9 cellular contexts compared by ENCODE assay signal in the genomic region with DNA sequence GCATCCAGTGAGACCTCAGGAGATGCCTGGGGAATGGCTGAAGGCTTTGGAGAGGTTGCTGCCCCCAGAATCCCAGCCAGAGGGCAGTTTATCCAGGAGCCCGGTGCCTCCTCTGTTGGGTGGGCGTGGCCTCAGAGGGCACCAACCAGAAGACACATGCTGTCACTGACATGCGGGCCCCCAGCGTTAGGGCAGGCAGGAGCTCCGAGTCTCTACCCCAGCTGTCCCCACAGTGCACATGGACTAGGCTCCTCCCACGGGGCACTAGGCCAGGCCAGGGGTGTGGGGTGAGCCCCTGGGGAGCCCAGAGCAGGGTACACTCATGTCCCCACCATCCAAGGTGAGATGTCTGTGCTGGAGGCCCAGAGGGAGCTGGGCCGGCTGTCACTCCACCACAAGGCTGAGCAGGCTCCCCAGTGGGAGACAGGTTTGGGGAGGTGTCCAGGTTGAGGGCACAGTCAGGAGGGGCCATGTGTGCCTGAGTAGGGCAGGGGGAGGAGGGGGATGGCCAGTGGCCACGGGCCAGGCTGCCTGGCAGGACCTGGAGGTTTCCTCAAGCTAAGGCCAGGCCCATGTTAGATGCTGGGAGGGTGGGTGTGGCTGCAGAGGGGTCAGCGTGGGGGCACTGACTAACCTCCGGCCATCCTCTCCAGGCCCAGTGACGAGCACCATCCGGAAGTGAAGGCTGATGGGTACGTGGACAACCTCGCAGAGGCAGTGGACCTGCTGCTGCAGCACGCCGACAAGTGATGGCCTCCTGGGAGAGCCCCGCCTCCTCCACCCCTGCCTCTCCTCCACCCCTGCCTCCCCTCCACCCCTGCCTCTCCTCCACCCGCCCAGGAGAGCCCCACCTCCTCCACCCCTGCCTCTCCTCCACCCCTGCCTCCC.
DNase-seq lines count a peak whose midpoint lies in the region; ATAC-seq, FAIRE-seq and TF ChIP-seq lines count a peak whose summit lies in the region.
"Had no signal": no experiment of that assay in that cellular context is flagged by ENCODE, and none has a peak within 500 bp of the region (broad histone marks: within the 10 kb centered on the region; RNA-seq: fewer than 3 reads in every experiment).

No MANE protein-coding gene starts in this region.

- in situ Hi-C loops in HepG2 (cut with HindIII; ENCODE audit: extremely low pct_ligation_motif_present, low pct_unique_long_range_greater_than_20kb) = no loop called here

- H3K36me3 Mint-ChIP-seq in activated naive CD4-positive, alpha-beta T cell treated with anti-CD3 and anti-CD28 coated beads, Interleukin-2, amount 50 U/mL, for 24 hours = peaks cover 1% of the 10 kb centered on the region

- no TSS peak for BruUV-seq in HepG2 (replicated peaks; lab: Mats Ljungman, UMichigan)

- H3K4me3 ChIP-seq in A549 = no peak overlapping the region
- no peak overlapping the region for H3K4me3 ChIP-seq in HL-60 (replicated peaks; ENCODE audit: insufficient read depth, low read length)
- peak overlapping the region in 1 of 3 experiments; percentile 30; a peak in 1 of 6 replicates for H3K4me3 ChIP-seq in HepG2 (replicated peaks in 1 of 3; ENCODE audit: insufficient read depth in 1 of 3, low read depth in 2 of 3, low read length in 3 of 3)
- no peak overlapping the region for H3K4me3 ChIP-seq in prostate gland

- no peaks in the 10 kb centered on the region for H3K9me3 ChIP-seq in A549
- no peaks in the 10 kb centered on the region for H3K9me3 ChIP-seq in HepG2 (ENCODE audit: low read length)
- H3K9me3 ChIP-seq in prostate gland = no peaks in the 10 kb centered on the region

- H3K4me1 ChIP-seq in A549 = peaks cover 4% of the 10 kb centered on the region; the same call in 1 of the 3 replicates
- peaks cover 9% of the 10 kb centered on the region; the same call in 1 of the 2 replicates for H3K4me1 ChIP-seq in HepG2 (ENCODE audit: insufficient read depth, low read length)
- no peaks in the 10 kb centered on the region for H3K4me1 ChIP-seq in prostate gland (replicated peaks)

- H3K4me1 Mint-ChIP-seq in activated naive CD4-positive, alpha-beta T cell treated with anti-CD3 and anti-CD28 coated beads, Interleukin-2, amount 50 U/mL, for 24 hours = peaks cover 38% of the 10 kb centered on the region

- POLR2A ChIA-PET in A549 (lab: Yijun Ruan, JAX) (no interaction called here), HepG2 (lab: Yijun Ruan, JAX) (no interaction called here)

- CTCF ChIA-PET in A549 (lab: Yijun Ruan, JAX) (interaction anchor here (0.9 kb wide), 1 partner anchor 61 kb away, joined by 3 read pairs; no protein-coding TSS in a partner anchor), HepG2 (lab: Yijun Ruan, JAX; ENCODE audit: low intra/inter-chr PET ratio, low total read pairs) (no interaction called here)

- TF ChIP-seq POLR2A in A549 (IDR thresholded peaks at IDR 0.05; ENCODE audit: low read length) (no peak), HepG2 (IDR thresholded peaks at IDR 0.05; ENCODE audit: insufficient read depth in 1 of 2, low read depth in 2 of 2, low read length in 2 of 2) (no peak), prostate gland (IDR thresholded peaks at IDR 0.05) (no peak)

- H3K4me3 Mint-ChIP-seq in activated naive CD4-positive, alpha-beta T cell treated with anti-CD3 and anti-CD28 coated beads, Interleukin-2, amount 50 U/mL, for 24 hours = no peak overlapping the region

- no peaks in the 10 kb centered on the region for H3K9me3 Mint-ChIP-seq in activated naive CD4-positive, alpha-beta T cell treated with anti-CD3 and anti-CD28 coated beads, Interleukin-2, amount 50 U/mL, for 24 hours

- H3K27ac Mint-ChIP-seq in activated naive CD4-positive, alpha-beta T cell treated with anti-CD3 and anti-CD28 coated beads, Interleukin-2, amount 50 U/mL, for 24 hours = peak overlapping the region; percentile 8

- H3K27ac ChIP-seq in A549 (no peak overlapping the region), HL-60 (replicated peaks) (peak overlapping the region; percentile 82), HepG2 (ENCODE audit: extremely low read length, insufficient read depth, low read length) (no peak overlapping the region), prostate gland (no peak overlapping the region)

- ATAC-seq in A549 (peak; percentile 19 to 58; a peak in 4 of 6 replicates), HepG2 (peak; percentile 59), HG03439 (IDR thresholded peaks at IDR 0.05; ENCODE audit: unreplicated experiment) (no peak), GM18498 (IDR thresholded peaks at IDR 0.05; ENCODE audit: unreplicated experiment) (no peak)

- no peaks in the 10 kb centered on the region for H3K27me3 Mint-ChIP-seq in activated naive CD4-positive, alpha-beta T cell treated with anti-CD3 and anti-CD28 coated beads, Interleukin-2, amount 50 U/mL, for 24 hours

- peak in 1 of 2 experiments; percentile 14 for DNase-seq in A549 (ENCODE audit: low read depth in 1 of 2, low spot score in 1 of 2)
- peak; percentile 36 to 67 for DNase-seq in HL-60 (ENCODE audit: low read depth in 1 of 2, low spot score in 1 of 2)
- DNase-seq in HepG2 (ENCODE audit: low spot score) = peak; percentile 49
- no peak for DNase-seq in prostate gland (ENCODE audit: low spot score)
- no peak for DNase-seq in NCI-H2227 treated with DMSO at 0.1 percent for 48 hours (lab: John Stamatoyannopoulos, UW)

- no peaks in the 10 kb centered on the region for H3K79me2 ChIP-seq in HepG2 (ENCODE audit: insufficient read depth, low read length)

- whole genome bisulfite sequencing in A549 (ENCODE audit: missing lambda C conversion rate) = 69% methylated on average over 9 of the region's 18 CpGs
- WGBS in HepG2 (ENCODE audit: low lambda C conversion rate) = 49% methylated on average over 5 of the region's 18 CpGs
- 49% methylated on average over 18 of the region's 18 CpGs for WGBS in prostate gland

- H4K20me1 ChIP-seq in HepG2 (ENCODE audit: insufficient read depth, low read length) = no peaks in the 10 kb centered on the region

- TF ChIP-seq CTCF in A549 (IDR thresholded peaks at IDR 0.05) = no peak
- no peak for TF ChIP-seq CTCF in HL-60 (IDR thresholded peaks at IDR 0.05; ENCODE audit: insufficient read depth, low read length)
- peak; percentile 31; the same call in 1 of the 2 replicates for TF ChIP-seq CTCF in HepG2 (CRISPR knock-in tag; IDR thresholded peaks at IDR 0.05)
- TF ChIP-seq CTCF in prostate gland (IDR thresholded peaks at IDR 0.05) = no peak

- H3K36me3 ChIP-seq in HepG2 (replicated peaks in 1 of 2; ENCODE audit: control insufficient read depth in 1 of 2, insufficient read depth in 2 of 2, low read length in 2 of 2) (peaks cover 3 to 4% of the 10 kb centered on the region in 2 experiments; a peak in 1 of 5 replicates), prostate gland (no peaks in the 10 kb centered on the region)

- intact Hi-C loops in HepG2 (cut with micrococcal nuclease; ENCODE audit: unreplicated experiment) = no loop called here
- intact Hi-C loops in prostate gland (cut with DNase I) = no loop called here

- FAIRE-seq in A549 (lab: Jason Lieb, UNC) (no peak), HepG2 (lab: Jason Lieb, UNC) (no peak)
- FAIRE-seq: keratinocyte had no signal

- no peak overlapping the region for H2AFZ ChIP-seq in HepG2 (ENCODE audit: low read length)

- no peak for TF ChIP-seq EP300 in A549 (IDR thresholded peaks at IDR 0.05)
- no peak for TF ChIP-seq EP300 in HepG2 (IDR thresholded peaks at IDR 0.05; ENCODE audit: low read depth in 2 of 2, low read length in 2 of 2)
- TF ChIP-seq EP300 in HepG2 (CRISPR knock-in tag; IDR thresholded peaks at IDR 0.05; ENCODE audit: borderline replicate concordance) = no peak

- TF ChIP-seq RAD21 in A549 (conservative IDR thresholded peaks at IDR 0.05 in 1 of 2, IDR thresholded peaks at IDR 0.05 in 1 of 2) (no peak), HepG2 (CRISPR knock-in tag; IDR thresholded peaks at IDR 0.05) (0 out of 2 replicates have a peak, but pooled peaks have one; percentile 9)

- H3K4me2 ChIP-seq in A549 (no peak overlapping the region), HepG2 (ENCODE audit: low read depth, low read length) (0 out of 2 replicates have a peak overlapping the region, but pooled peaks have one; percentile 29)

- no peaks in the 10 kb centered on the region for H3K27me3 ChIP-seq in HL-60 (ENCODE audit: insufficient read depth, poor library complexity, severe bottlenecking)
- no peaks in the 10 kb centered on the region for H3K27me3 ChIP-seq in HepG2 (ENCODE audit: control insufficient read depth in 1 of 2, insufficient read depth in 2 of 2, low read length in 2 of 2)
- H3K27me3 ChIP-seq in prostate gland (replicated peaks; ENCODE audit: insufficient read depth) = no peaks in the 10 kb centered on the region

- no peak overlapping the region for H3K9ac ChIP-seq in HepG2 (ENCODE audit: insufficient read depth, low read depth, low read length)

TF ChIP-seq in A549, 52 proteins besides CTCF, POLR2A, EP300 and RAD21:
- TF ChIP-seq ZC3H11A (IDR thresholded peaks at IDR 0.05) = no peak
- TF ChIP-seq NPAS2 (CRISPR knock-in tag; IDR thresholded peaks at IDR 0.05; ENCODE audit: borderline replicate concordance) = no peak

TF ChIP-seq in HepG2, 621 proteins besides CTCF, POLR2A, EP300 and RAD21 (continues in another document):
- TF ChIP-seq ZNF124 (CRISPR knock-in tag; IDR thresholded peaks at IDR 0.05) (no peak), PCBP1 (IDR thresholded peaks at IDR 0.05; ENCODE audit: borderline replicate concordance, low read depth, low read length) (0 out of 2 replicates have a peak, but pooled peaks have one; percentile 41), FOSL2 (CRISPR knock-in tag; IDR thresholded peaks at IDR 0.05) (no peak), SMAD1 (CRISPR knock-in tag; IDR thresholded peaks at IDR 0.05; ENCODE audit: borderline replicate concordance, low read depth) (no peak), HNRNPL (IDR thresholded peaks at IDR 0.05; ENCODE audit: low read depth, low read length) (0 out of 2 replicates have a peak, but pooled peaks have one; percentile 31)

Comparison
In these comparisons a context has a peak if more than half of its experiments do, and no peak if none do; other contexts are left out.
1. ATAC-seq: peak in A549 (2 of 2) and HepG2 (single experiment); none in HG03439 (single experiment) and GM18498 (single experiment).
2. DNase-seq: peak in HL-60 (2 of 2) and HepG2 (single experiment); none in prostate gland (single experiment) and NCI-H2227 treated with DMSO at 0.1 percent for 48 hours (single experiment).